10 cellular contexts compared by ENCODE assay signal in genomic region chr1:111920221-111921024, GRCh38.
A peak's percentile ranks its signal among the peaks of the same experiment; 100 is the strongest.
DNase-seq lines count a peak whose midpoint lies in the region; ATAC-seq and TF ChIP-seq lines count a peak whose summit lies in the region.
"Had no signal": no experiment of that assay in that cellular context is flagged by ENCODE, and none has a peak within 500 bp of the region (broad histone marks: within the 10 kb centered on the region; RNA-seq: fewer than 3 reads in every experiment).

No MANE protein-coding gene starts in this region.

- peaks cover 0 to 4% (median 0%) of the 10 kb centered on the region in 11 donors for H3K9me3 Mint-ChIP-seq in naive thymus-derived CD4-positive, alpha-beta T cell

- no peaks in the 10 kb centered on the region for H3K79me2 ChIP-seq in mesendoderm (ENCODE audit: control insufficient read depth, insufficient read depth, low read length)

- no peak overlapping the region for H3K27ac Mint-ChIP-seq in naive thymus-derived CD4-positive, alpha-beta T cell
- H3K27ac Mint-ChIP-seq: activated CD4-positive, alpha-beta T cell treated with anti-CD3 and anti-CD28 coated beads for 36 hours had no signal

- no peaks in the 10 kb centered on the region for H3K79me1 ChIP-seq in mesendoderm (ENCODE audit: low read length)

- H3K4me1 Mint-ChIP-seq in naive thymus-derived CD4-positive, alpha-beta T cell: peaks cover 0 to 5% (median 0%) of the 10 kb centered on the region in 7 donors
- H3K4me1 Mint-ChIP-seq: activated CD4-positive, alpha-beta T cell treated with anti-CD3 and anti-CD28 coated beads for 36 hours had no signal

- no peaks in the 10 kb centered on the region for H3K27me3 ChIP-seq in mesendoderm (ENCODE audit: insufficient read depth, low read length, poor library complexity)
- H3K27me3 ChIP-seq in naive thymus-derived CD4-positive, alpha-beta T cell (ENCODE audit: control insufficient read depth in 2 of 2, insufficient read depth in 2 of 2, low read length in 2 of 2): no peaks in the 10 kb centered on the region

- no peak overlapping the region for H3K56ac ChIP-seq in mesendoderm (ENCODE audit: low read length)

- H3K4me1 ChIP-seq in mesendoderm (ENCODE audit: control insufficient read depth, low read depth, low read length): no peaks in the 10 kb centered on the region
- H3K4me1 ChIP-seq in naive thymus-derived CD4-positive, alpha-beta T cell (ENCODE audit: control insufficient read depth in 2 of 2, insufficient read depth in 2 of 2, low read length in 2 of 2): no peaks in the 10 kb centered on the region

- DNase-seq in AG10803 (ENCODE audit: low read depth) (peak; percentile 71), NCI-H146 (lab: John Stamatoyannopoulos, UW) (peak; percentile 63), cardiac fibroblast (ENCODE audit: low read depth in 2 of 2) (peak; percentile 6 to 38), mesendoderm (peak; percentile 57)
- no peak for DNase-seq in activated CD4-positive, alpha-beta T cell treated with anti-CD3 and anti-CD28 coated beads for 1 hour
- no peak for DNase-seq in activated CD8-positive, alpha-beta memory T cell treated with anti-CD3 and anti-CD28 coated beads, Interleukin-2, amount 50 U/mL, for 48 hours
- no peak for DNase-seq in naive thymus-derived CD4-positive, alpha-beta T cell
- DNase-seq in activated CD8-positive, alpha-beta memory T cell treated with anti-CD3 and anti-CD28 coated beads, Interleukin-2, amount 50 U/mL, for 4 hours: no peak
- DNase-seq: activated CD4-positive, alpha-beta T cell treated with anti-CD3 and anti-CD28 coated beads for 36 hours; DND-41 had no signal

- no CpG with 5 or more reads among the region's 11 CpGs for WGBS in mesendoderm (ENCODE audit: extremely low coverage, insufficient coverage, low lambda C conversion rate)

- no peak overlapping the region for H2AK5ac ChIP-seq in mesendoderm (ENCODE audit: low read length)

- no peak overlapping the region for H2BK120ac ChIP-seq in mesendoderm (ENCODE audit: low read depth, low read length)

- no peak overlapping the region for H4K8ac ChIP-seq in mesendoderm (ENCODE audit: low read depth, low read length)

- no peak overlapping the region for H3K9ac ChIP-seq in mesendoderm (ENCODE audit: low read length)

- H3K4ac ChIP-seq in mesendoderm (ENCODE audit: low read depth, low read length): no peak overlapping the region

- H4K5ac ChIP-seq in mesendoderm (ENCODE audit: low read length): no peak overlapping the region

- no peak overlapping the region for H3K27ac ChIP-seq in mesendoderm (ENCODE audit: low read depth, low read length)
- H3K27ac ChIP-seq in naive thymus-derived CD4-positive, alpha-beta T cell (ENCODE audit: low read depth, low read length): no peak overlapping the region

- no peak overlapping the region for H3K4me3 Mint-ChIP-seq in naive thymus-derived CD4-positive, alpha-beta T cell
- H3K4me3 Mint-ChIP-seq: activated CD4-positive, alpha-beta T cell treated with anti-CD3 and anti-CD28 coated beads for 36 hours had no signal

- CTCF ChIA-PET in naive thymus-derived CD4-positive, alpha-beta T cell (lab: Charles Lee): no interaction called here

- POLR2A ChIA-PET in naive thymus-derived CD4-positive, alpha-beta T cell (lab: Charles Lee): no interaction called here

- no peak overlapping the region for H3K4me2 ChIP-seq in mesendoderm (ENCODE audit: low read length)

- TF ChIP-seq CTCF in AG10803 (conservative IDR thresholded peaks at IDR 0.05; ENCODE audit: low read length): no peak
- TF ChIP-seq CTCF in cardiac fibroblast (IDR thresholded peaks at IDR 0.05; ENCODE audit: low read depth, low read length): no peak

- no peaks in the 10 kb centered on the region for H3K36me3 Mint-ChIP-seq in naive thymus-derived CD4-positive, alpha-beta T cell

- intact Hi-C loops in naive thymus-derived CD4-positive, alpha-beta T cell (cut with micrococcal nuclease): no loop called here

- no peak overlapping the region for H3K18ac ChIP-seq in mesendoderm (ENCODE audit: low read length)

- H2BK15ac ChIP-seq in mesendoderm (replicated peaks; ENCODE audit: low read depth): no peak overlapping the region

- H3K27me3 Mint-ChIP-seq in naive thymus-derived CD4-positive, alpha-beta T cell: peaks cover 19 to 44% (median 40%) of the 10 kb centered on the region in 5 donors

- H3K36me3 ChIP-seq in mesendoderm (ENCODE audit: control insufficient read depth, insufficient read depth, low read length): no peaks in the 10 kb centered on the region
- H3K36me3 ChIP-seq in naive thymus-derived CD4-positive, alpha-beta T cell (ENCODE audit: control insufficient read depth in 2 of 3, insufficient read depth in 3 of 3, low read length in 3 of 3): no peaks in the 10 kb centered on the region

- ATAC-seq in naive thymus-derived CD4-positive, alpha-beta T cell: no peak
- ATAC-seq: activated CD4-positive, alpha-beta T cell treated with anti-CD3 and anti-CD28 coated beads for 36 hours had no signal

- H3K9me3 ChIP-seq in naive thymus-derived CD4-positive, alpha-beta T cell (ENCODE audit: control insufficient read depth in 2 of 3, low read length in 3 of 3): no peaks in the 10 kb centered on the region

- H3K4me3 ChIP-seq in AG10803 (ENCODE audit: low read length) (no peak overlapping the region), cardiac fibroblast (replicated peaks in 1 of 2; ENCODE audit: low read depth in 2 of 2, low read length in 2 of 2) (no peak overlapping the region), mesendoderm (ENCODE audit: low read length) (no peak overlapping the region)
- no peak overlapping the region for H3K4me3 ChIP-seq in naive thymus-derived CD4-positive, alpha-beta T cell (ENCODE audit: low read length)

- no peak overlapping the region for H3K23ac ChIP-seq in mesendoderm (ENCODE audit: low read length)

- H2BK5ac ChIP-seq in mesendoderm (ENCODE audit: low read length): no peak overlapping the region

Comparison
In these comparisons a context has a peak if more than half of its experiments do, and no peak if none do; other contexts are left out.
1. DNase-seq: peak in AG10803 (single experiment), NCI-H146 (single experiment), cardiac fibroblast (2 of 2) and mesendoderm (single experiment); none in activated CD4-positive, alpha-beta T cell treated with anti-CD3 and anti-CD28 coated beads for 1 hour (single experiment), activated CD8-positive, alpha-beta memory T cell treated with anti-CD3 and anti-CD28 coated beads, Interleukin-2, amount 50 U/mL, for 48 hours (single experiment), naive thymus-derived CD4-positive, alpha-beta T cell (0 of 9) and activated CD8-positive, alpha-beta memory T cell treated with anti-CD3 and anti-CD28 coated beads, Interleukin-2, amount 50 U/mL, for 4 hours (single experiment).